ENCODE assay signal across 18 cellular contexts in genomic region chr9:36731576-36731975, GRCh38.
DNase-seq lines count a peak whose midpoint lies in the region; ATAC-seq and TF ChIP-seq lines count a peak whose summit lies in the region.
"Had no signal": no experiment of that assay in that cellular context is flagged by ENCODE, and none has a peak within 500 bp of the region (broad histone marks: within the 10 kb centered on the region; RNA-seq: fewer than 3 reads in every experiment).

No MANE protein-coding gene starts in this region.

- in situ Hi-C loops in GM23248 (cut with MboI) = no loop called here

- DNase-seq in GM23248 (peak; percentile 9), NCI-H774 (lab: John Stamatoyannopoulos, UW) (peak; percentile 19), fibroblast of lung (ENCODE audit: low read depth in 2 of 2) (peak; percentile 18 to 84), dorsolateral prefrontal cortex (no peak)
- no peak for DNase-seq in activated effector memory CD4-positive, alpha-beta T cell treated with anti-CD3 and anti-CD28 coated beads, Interleukin-2, amount 50 U/mL, for 16 hours
- DNase-seq in stimulated activated CD8-positive, alpha-beta memory T cell treated with anti-CD3 and anti-CD28 coated beads, Interleukin-4, amount 100 ng/mL, for 48 hours = no peak
- no peak for DNase-seq in activated naive CD8-positive, alpha-beta T cell treated with anti-CD3 and anti-CD28 coated beads, Interleukin-2, amount 50 U/mL, for 24 hours
- DNase-seq: activated CD8-positive, alpha-beta T cell treated with anti-CD3 and anti-CD28 coated beads for 36 hours; activated gamma-delta T cell; effector memory CD4-positive, alpha-beta T cell; islet precursor cell; NCI-H1048; NCI-H524; ovary had no signal

- no peaks in the 10 kb centered on the region for H3F3A ChIP-seq in GM23248 (ENCODE audit: insufficient read depth)

- H3K4me3 ChIP-seq in BLaER1 = no peak overlapping the region
- H3K4me3 ChIP-seq in GM23248 = no peak overlapping the region
- no peak overlapping the region for H3K4me3 ChIP-seq in fibroblast of lung (replicated peaks in 1 of 4; ENCODE audit: control extremely low read depth in 1 of 4, insufficient read depth in 1 of 4, low read depth in 3 of 4, low read length in 4 of 4)
- H3K4me3 ChIP-seq in dorsolateral prefrontal cortex = no peak overlapping the region
- H3K4me3 ChIP-seq: ovary, tibial nerve had no signal

- no peaks in the 10 kb centered on the region for H3K4me1 Mint-ChIP-seq in activated naive CD8-positive, alpha-beta T cell treated with anti-CD3 and anti-CD28 coated beads, Interleukin-2, amount 50 U/mL, for 24 hours

- H3K9ac ChIP-seq in BLaER1 (no peak overlapping the region), GM23248 (no peak overlapping the region), fibroblast of lung (ENCODE audit: insufficient read depth, low read length) (no peak overlapping the region)

- H3K36me3 ChIP-seq in BLaER1 = no peaks in the 10 kb centered on the region
- H3K36me3 ChIP-seq in GM23248 (ENCODE audit: low read depth) = no peaks in the 10 kb centered on the region
- H3K36me3 ChIP-seq in fibroblast of lung (ENCODE audit: control insufficient read depth, insufficient read depth, low read length) = no peaks in the 10 kb centered on the region
- H3K36me3 ChIP-seq: ovary, tibial nerve had no signal

- TF ChIP-seq CTCF in fibroblast of lung (conservative IDR thresholded peaks at IDR 0.05 in 1 of 2, IDR thresholded peaks at IDR 0.05 in 1 of 2; ENCODE audit: low read depth in 1 of 2, low read length in 2 of 2) (no peak), dorsolateral prefrontal cortex (IDR thresholded peaks at IDR 0.05 in 54 of 56, conservative IDR thresholded peaks at IDR 0.05 in 2 of 56; ENCODE audit: low read depth in 1 of 56, partially characterized antibody in 56 of 56) (no peak)

- H3K9me3 Mint-ChIP-seq in activated naive CD8-positive, alpha-beta T cell treated with anti-CD3 and anti-CD28 coated beads, Interleukin-2, amount 50 U/mL, for 24 hours = no peaks in the 10 kb centered on the region
- H3K9me3 Mint-ChIP-seq: activated CD8-positive, alpha-beta T cell treated with anti-CD3 and anti-CD28 coated beads for 36 hours had no signal

- H3K79me2 ChIP-seq in GM23248 (ENCODE audit: insufficient read depth) (no peaks in the 10 kb centered on the region), fibroblast of lung (ENCODE audit: control insufficient read depth, insufficient read depth, low read length) (no peaks in the 10 kb centered on the region)

- H3K27ac Mint-ChIP-seq in activated naive CD8-positive, alpha-beta T cell treated with anti-CD3 and anti-CD28 coated beads, Interleukin-2, amount 50 U/mL, for 24 hours = no peak overlapping the region
- H3K27ac Mint-ChIP-seq: activated CD8-positive, alpha-beta T cell treated with anti-CD3 and anti-CD28 coated beads for 36 hours; brain had no signal

- H4K20me1 ChIP-seq in BLaER1 = no peaks in the 10 kb centered on the region
- no peaks in the 10 kb centered on the region for H4K20me1 ChIP-seq in GM23248 (ENCODE audit: insufficient read depth)
- no peaks in the 10 kb centered on the region for H4K20me1 ChIP-seq in fibroblast of lung (ENCODE audit: control insufficient read depth, extremely low read depth, insufficient read depth, low read length)

- H3K36me3 Mint-ChIP-seq in activated naive CD8-positive, alpha-beta T cell treated with anti-CD3 and anti-CD28 coated beads, Interleukin-2, amount 50 U/mL, for 24 hours (ENCODE audit: low read depth) = no peaks in the 10 kb centered on the region
- H3K36me3 Mint-ChIP-seq: brain had no signal

- H3K9me3 ChIP-seq in BLaER1 (no peaks in the 10 kb centered on the region), GM23248 (ENCODE audit: low read depth) (no peaks in the 10 kb centered on the region), fibroblast of lung (ENCODE audit: control insufficient read depth, insufficient read depth, low read depth, low read length) (no peaks in the 10 kb centered on the region)
- H3K9me3 ChIP-seq: ovary, tibial nerve had no signal

- H3K4me2 ChIP-seq in BLaER1 (peak overlapping the region; percentile 54), GM23248 (ENCODE audit: unreplicated experiment) (no peak overlapping the region), fibroblast of lung (ENCODE audit: extremely low read depth, insufficient read depth, low read length) (no peak overlapping the region)

- H3K27me3 ChIP-seq in BLaER1 (no peaks in the 10 kb centered on the region), GM23248 (replicated peaks; ENCODE audit: insufficient read depth) (peaks cover 14% of the 10 kb centered on the region), fibroblast of lung (ENCODE audit: control insufficient read depth, insufficient read depth, low read length) (no peaks in the 10 kb centered on the region), dorsolateral prefrontal cortex (peaks cover 0 to 6% (median 0%) of the 10 kb centered on the region in 45 donors)
- H3K27me3 ChIP-seq: ovary, tibial nerve had no signal

- intact Hi-C loops in dorsolateral prefrontal cortex (cut with DNase I) = no loop called here

- no peaks in the 10 kb centered on the region for H3K27me3 Mint-ChIP-seq in activated naive CD8-positive, alpha-beta T cell treated with anti-CD3 and anti-CD28 coated beads, Interleukin-2, amount 50 U/mL, for 24 hours

- no peaks in the 10 kb centered on the region for H3K9me2 ChIP-seq in GM23248 (ENCODE audit: insufficient read depth)

- H3K27ac ChIP-seq in BLaER1 = no peak overlapping the region
- H3K27ac ChIP-seq in GM23248 = no peak overlapping the region
- no peak overlapping the region for H3K27ac ChIP-seq in fibroblast of lung (ENCODE audit: insufficient read depth, low read length)
- H3K27ac ChIP-seq in dorsolateral prefrontal cortex = no peak overlapping the region
- H3K27ac ChIP-seq: ovary, tibial nerve had no signal

- no peak overlapping the region for H3K4me3 Mint-ChIP-seq in activated naive CD8-positive, alpha-beta T cell treated with anti-CD3 and anti-CD28 coated beads, Interleukin-2, amount 50 U/mL, for 24 hours
- H3K4me3 Mint-ChIP-seq: activated CD8-positive, alpha-beta T cell treated with anti-CD3 and anti-CD28 coated beads for 36 hours; brain had no signal

- H2AFZ ChIP-seq in GM23248 (no peak overlapping the region), fibroblast of lung (ENCODE audit: low read length) (peak overlapping the region; percentile 74)

- no peak for ATAC-seq in activated naive CD8-positive, alpha-beta T cell treated with anti-CD3 and anti-CD28 coated beads, Interleukin-2, amount 50 U/mL, for 24 hours
- ATAC-seq: activated CD8-positive, alpha-beta T cell treated with anti-CD3 and anti-CD28 coated beads for 36 hours; HCT116 had no signal

- peaks cover 14% of the 10 kb centered on the region for H3K4me1 ChIP-seq in BLaER1
- no peaks in the 10 kb centered on the region for H3K4me1 ChIP-seq in GM23248 (ENCODE audit: insufficient read depth)
- no peaks in the 10 kb centered on the region for H3K4me1 ChIP-seq in fibroblast of lung (ENCODE audit: control insufficient read depth, extremely low read depth, insufficient read depth, low read length)

- 51 to 57% methylated on average over 8 of the region's 8 CpGs for WGBS in GM23248 (ENCODE audit: low coverage in 1 of 2, low lambda C conversion rate in 2 of 2, missing lambda C conversion rate in 2 of 2), 2 experiments

Comparison
In these comparisons a context has a peak if more than half of its experiments do, and no peak if none do; other contexts are left out.
1. DNase-seq: peak in GM23248 (single experiment), NCI-H774 (single experiment) and fibroblast of lung (2 of 2); none in dorsolateral prefrontal cortex (0 of 10), activated effector memory CD4-positive, alpha-beta T cell treated with anti-CD3 and anti-CD28 coated beads, Interleukin-2, amount 50 U/mL, for 16 hours (single experiment), stimulated activated CD8-positive, alpha-beta memory T cell treated with anti-CD3 and anti-CD28 coated beads, Interleukin-4, amount 100 ng/mL, for 48 hours (single experiment) and activated naive CD8-positive, alpha-beta T cell treated with anti-CD3 and anti-CD28 coated beads, Interleukin-2, amount 50 U/mL, for 24 hours (single experiment).